In the genomic region with DNA sequence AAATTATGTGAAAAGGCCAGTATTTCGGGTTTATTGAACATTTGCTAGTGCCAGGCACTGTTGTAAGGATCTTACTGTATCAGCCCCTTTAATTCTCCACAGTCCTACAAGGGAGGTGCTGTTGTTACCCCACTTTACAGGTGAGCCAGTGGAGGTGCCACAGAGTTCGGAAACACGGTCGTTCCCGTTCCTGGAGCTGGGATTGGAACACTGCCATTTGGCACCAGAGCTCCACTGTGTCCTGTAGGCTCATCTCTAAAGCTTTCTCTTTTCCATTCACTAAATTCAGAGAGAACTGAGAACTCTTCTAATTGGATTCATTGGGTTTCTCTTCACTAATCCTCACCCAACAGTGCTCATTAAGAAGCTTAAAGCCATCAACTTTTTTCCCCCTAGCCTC, we compare ENCODE assay signal across 15 cellular contexts. TPM values are rescaled to one million over a fixed set of nuclear protein-coding genes. Genes with fewer than 3 reads are reported as not detected.
A peak's percentile ranks its signal among the peaks of the same experiment; 100 is the strongest.
DNase-seq lines count a peak whose midpoint lies in the region; ATAC-seq, FAIRE-seq and TF ChIP-seq lines count a peak whose summit lies in the region.
"Had no signal": no experiment of that assay in that cellular context is flagged by ENCODE, and none has a peak within 500 bp of the region (broad histone marks: within the 10 kb centered on the region; RNA-seq: fewer than 3 reads in every experiment).

No MANE protein-coding gene starts in this region.

- peak overlapping the region; percentile 30 for H3K27ac Mint-ChIP-seq in mesothelial cell of epicardium
- H3K27ac Mint-ChIP-seq: activated naive CD8-positive, alpha-beta T cell treated with anti-CD3 and anti-CD28 coated beads for 36 hours; stimulated activated effector memory CD8-positive, alpha-beta T cell treated with anti-CD3 and anti-CD28 coated beads, Interleukin-12 subunit alpha, Interleukin-12 subunit beta, amount 100 ng/mL, for 72 hours had no signal

- H3K27me3 ChIP-seq in adrenal gland (no peaks in the 10 kb centered on the region), stomach smooth muscle (ENCODE audit: control insufficient read depth in 1 of 2, insufficient read depth in 2 of 2, low read length in 2 of 2) (no peaks in the 10 kb centered on the region)
- H3K27me3 ChIP-seq: SJCRH30 had no signal

- intact Hi-C loops in adrenal gland (cut with DNase I) = no loop called here

- TF ChIP-seq POLR2A in adrenal gland (IDR thresholded peaks at IDR 0.05) = no peak

- ATAC-seq in activated T-cell treated with anti-CD3 and anti-CD28 coated beads, Interleukin-2, amount 50 U/mL, for 4 hours = no peak
- ATAC-seq: stimulated activated effector memory CD8-positive, alpha-beta T cell treated with anti-CD3 and anti-CD28 coated beads, Interleukin-12 subunit alpha, Interleukin-12 subunit beta, amount 100 ng/mL, for 72 hours had no signal

- H3K27me3 Mint-ChIP-seq in mesothelial cell of epicardium (ENCODE audit: low read depth) = no peaks in the 10 kb centered on the region
- no peaks in the 10 kb centered on the region for H3K27me3 Mint-ChIP-seq in activated T-cell treated with anti-CD3 and anti-CD28 coated beads, Interleukin-2, amount 50 U/mL, for 4 hours (ENCODE audit: low read depth)
- H3K27me3 Mint-ChIP-seq: activated naive CD8-positive, alpha-beta T cell treated with anti-CD3 and anti-CD28 coated beads for 36 hours had no signal

- 25 to 40% (median 34%) methylated on average over 5 of the region's 5 CpGs for WGBS in adrenal gland, 4 donors

- peaks cover 30% of the 10 kb centered on the region for H3K4me1 Mint-ChIP-seq in mesothelial cell of epicardium
- H3K4me1 Mint-ChIP-seq in activated T-cell treated with anti-CD3 and anti-CD28 coated beads, Interleukin-2, amount 50 U/mL, for 4 hours (ENCODE audit: low read depth) = peaks cover 40% of the 10 kb centered on the region

- peaks cover 14% of the 10 kb centered on the region for H3K36me3 Mint-ChIP-seq in mesothelial cell of epicardium
- peaks cover 4% of the 10 kb centered on the region for H3K36me3 Mint-ChIP-seq in activated T-cell treated with anti-CD3 and anti-CD28 coated beads, Interleukin-2, amount 50 U/mL, for 4 hours (ENCODE audit: insufficient read depth)
- H3K36me3 Mint-ChIP-seq: stimulated activated effector memory CD8-positive, alpha-beta T cell treated with anti-CD3 and anti-CD28 coated beads, Interleukin-12 subunit alpha, Interleukin-12 subunit beta, amount 100 ng/mL, for 72 hours had no signal

- H3K27ac ChIP-seq in adrenal gland = peak overlapping the region in 4 of 5 donors; percentile 58 to 84 (median 82)
- H3K27ac ChIP-seq in stomach smooth muscle (ENCODE audit: low read length) = peak overlapping the region; percentile 78
- H3K27ac ChIP-seq: HL-60, SJCRH30 had no signal

- TF ChIP-seq CTCF in adrenal gland (IDR thresholded peaks at IDR 0.05) = no peak
- no peak for TF ChIP-seq CTCF in mesothelial cell of epicardium (IDR thresholded peaks at IDR 0.05; ENCODE audit: unreplicated experiment)
- no peak for TF ChIP-seq CTCF in D721Med (IDR thresholded peaks at IDR 0.05; ENCODE audit: insufficient read depth, missing control alignments)

- H3K4me1 ChIP-seq in adrenal gland (replicated peaks in 1 of 2) (peaks cover 64 to 73% of the 10 kb centered on the region in 2 donors), stomach smooth muscle (ENCODE audit: control insufficient read depth, insufficient read depth, low read length) (peaks cover 45% of the 10 kb centered on the region)

- no peaks in the 10 kb centered on the region for H3K36me3 ChIP-seq in adrenal gland (replicated peaks in 1 of 2)
- H3K36me3 ChIP-seq in stomach smooth muscle (ENCODE audit: control insufficient read depth in 2 of 2, insufficient read depth in 2 of 2, low read length in 2 of 2) = peaks cover 0 to 8% of the 10 kb centered on the region in 2 donors

- H3K4me3 ChIP-seq in adrenal gland (no peak overlapping the region), stomach smooth muscle (ENCODE audit: low read length in 2 of 2) (peak overlapping the region in 1 of 2 donors; percentile 44)
- H3K4me3 ChIP-seq: SJCRH30 had no signal

- H3K4me3 Mint-ChIP-seq in mesothelial cell of epicardium = no peak overlapping the region
- no peak overlapping the region for H3K4me3 Mint-ChIP-seq in activated T-cell treated with anti-CD3 and anti-CD28 coated beads, Interleukin-2, amount 50 U/mL, for 4 hours
- H3K4me3 Mint-ChIP-seq: activated naive CD8-positive, alpha-beta T cell treated with anti-CD3 and anti-CD28 coated beads for 36 hours; stimulated activated effector memory CD8-positive, alpha-beta T cell treated with anti-CD3 and anti-CD28 coated beads, Interleukin-12 subunit alpha, Interleukin-12 subunit beta, amount 100 ng/mL, for 72 hours had no signal

- FAIRE-seq in D721Med (lab: Jason Lieb, UNC) = no peak

- in situ Hi-C loops in G401 (cut with HindIII; ENCODE audit: low sequenced_read_pairs) = no loop called here

- H3K9ac ChIP-seq in stomach smooth muscle (ENCODE audit: low read length in 2 of 2) = peak overlapping the region; percentile 27 to 58

- H3K9me3 ChIP-seq in adrenal gland (replicated peaks in 1 of 3) (no peaks in the 10 kb centered on the region), stomach smooth muscle (ENCODE audit: control insufficient read depth in 2 of 2, low read length in 2 of 2) (no peaks in the 10 kb centered on the region)
- H3K9me3 ChIP-seq: SJCRH30 had no signal

- DNase-seq in G401 (ENCODE audit: low spot score) (peak; percentile 76), adrenal gland (peak in 5 of 7 donors; percentile 61 to 83 (median 73)), mesothelial cell of epicardium (ENCODE audit: low spot score in 2 of 2, unreplicated experiment in 2 of 2) (no peak), D721Med (ENCODE audit: insufficient read length, low spot score) (no peak), SHP77 (lab: John Stamatoyannopoulos, UW) (no peak), NAMALWA (ENCODE audit: low spot score) (no peak)
- no peak for DNase-seq in activated T-cell treated with anti-CD3 and anti-CD28 coated beads, Interleukin-2, amount 50 U/mL, for 4 hours
- DNase-seq: activated naive CD8-positive, alpha-beta T cell treated with anti-CD3 and anti-CD28 coated beads for 36 hours; cortex of kidney; NCI-H446; SJCRH30; stimulated activated CD4-positive, alpha-beta T cell treated with anti-CD3 and anti-CD28 coated beads, Interleukin-2, amount 100 ng/mL, for 24 hours had no signal

- no peaks in the 10 kb centered on the region for H3K9me3 Mint-ChIP-seq in mesothelial cell of epicardium
- H3K9me3 Mint-ChIP-seq in activated T-cell treated with anti-CD3 and anti-CD28 coated beads, Interleukin-2, amount 50 U/mL, for 4 hours = no peaks in the 10 kb centered on the region
- H3K9me3 Mint-ChIP-seq: activated naive CD8-positive, alpha-beta T cell treated with anti-CD3 and anti-CD28 coated beads for 36 hours; stimulated activated effector memory CD8-positive, alpha-beta T cell treated with anti-CD3 and anti-CD28 coated beads, Interleukin-12 subunit alpha, Interleukin-12 subunit beta, amount 100 ng/mL, for 72 hours had no signal

RNA-seq across cellular contexts. Expression of a gene that starts 5.6 kb away (rescaled TPM):
- total RNA-seq in G401 (2014; rRNA removed; shearing (Covaris generic)) = 21.3 and 28.7 TPM in 2 replicates
- total RNA-seq in adrenal gland (100 to 1,000 TPM; 108 to 410 (median 254) TPM), mesothelial cell of epicardium (107 to 110 TPM (median 109 TPM) in 3 replicates)
- 100 to 1,000 TPM in 2 of 3 donors, 10 to 100 TPM in 1; 71.9 to 450 (median 103) TPM for polyA plus RNA-seq in adrenal gland
- 10 to 100 TPM; 28.7 to 36.3 (median 32.1) TPM for total RNA-seq in activated T-cell treated with anti-CD3 and anti-CD28 coated beads, Interleukin-2, amount 50 U/mL, for 4 hours

Comparison
In these comparisons a context has a peak if more than half of its experiments do, and no peak if none do; other contexts are left out.
1. DNase-seq: peak in G401 (single experiment) and adrenal gland (5 of 7); none in mesothelial cell of epicardium (0 of 2), D721Med (single experiment), SHP77 (0 of 2), activated T-cell treated with anti-CD3 and anti-CD28 coated beads, Interleukin-2, amount 50 U/mL, for 4 hours (single experiment) and NAMALWA (single experiment).